Comparison of ENCODE assay signal across 8 cellular contexts in the genomic region with DNA sequence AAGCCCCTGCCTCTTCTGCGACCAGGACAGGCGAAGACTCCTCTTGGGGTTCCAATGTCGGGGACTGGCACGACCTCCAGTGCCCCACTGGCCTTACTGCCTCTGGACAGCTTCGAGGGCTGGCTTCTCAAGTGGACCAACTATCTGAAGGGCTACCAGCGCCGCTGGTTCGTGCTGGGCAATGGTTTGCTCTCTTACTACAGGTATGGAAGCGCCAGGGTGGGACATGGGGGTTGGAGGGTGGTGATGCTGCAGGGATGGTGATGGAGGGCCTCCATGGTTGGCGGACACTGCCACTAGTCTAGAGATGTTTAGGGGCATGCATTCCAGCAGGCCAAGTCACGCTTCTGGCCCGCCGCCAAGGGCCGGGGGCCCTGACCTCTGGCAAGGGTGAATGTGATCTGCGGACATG. TPM values are rescaled to one million over a fixed set of nuclear protein-coding genes. Genes with fewer than 3 reads are reported as not detected.
DNase-seq lines count a peak whose midpoint lies in the region; ATAC-seq and TF ChIP-seq lines count a peak whose summit lies in the region.

No MANE protein-coding gene starts in this region.

- peak overlapping the region; percentile 79 for H3K4me3 ChIP-seq in coronary artery
- peak overlapping the region; percentile 32 for H3K4me3 ChIP-seq in mucosa of descending colon
- peak overlapping the region; percentile 50 for H3K4me3 ChIP-seq in upper lobe of right lung

- intact Hi-C loops in mucosa of descending colon (cut with DNase I, micrococcal nuclease): no loop called here
- intact Hi-C loops in upper lobe of right lung (cut with DNase I): no loop called here

- H3K36me3 Mint-ChIP-seq in activated naive CD4-positive, alpha-beta T cell treated with anti-CD3 and anti-CD28 coated beads, Interleukin-2, amount 50 U/mL, for 24 hours: no peaks in the 10 kb centered on the region

- H3K4me1 ChIP-seq in mucosa of descending colon (ENCODE audit: low read depth): peaks cover 12% of the 10 kb centered on the region
- H3K4me1 ChIP-seq in upper lobe of right lung: peaks cover 5% of the 10 kb centered on the region

- no peaks in the 10 kb centered on the region for H3K27me3 ChIP-seq in upper lobe of right lung

- DNase-seq in activated naive CD4-positive, alpha-beta T cell treated with anti-CD3 and anti-CD28 coated beads, Interleukin-2, amount 50 U/mL, for 16 hours: no peak
- DNase-seq in coronary artery (ENCODE audit: low spot score) (no peak), mucosa of descending colon (peak in 1 of 3 donors; percentile 39), upper lobe of right lung (no peak), cerebellar nuclear complex (lab: John Stamatoyannopoulos, UW) (no peak), NCI-H1105 treated with DMSO at 0.1 percent for 48 hours (lab: John Stamatoyannopoulos, UW) (no peak)

- H3K4me3 Mint-ChIP-seq in activated naive CD4-positive, alpha-beta T cell treated with anti-CD3 and anti-CD28 coated beads, Interleukin-2, amount 50 U/mL, for 24 hours: peak overlapping the region; percentile 79

- no peak overlapping the region for H3K27ac ChIP-seq in coronary artery
- no peak overlapping the region for H3K27ac ChIP-seq in upper lobe of right lung

- no peaks in the 10 kb centered on the region for H3K9me3 Mint-ChIP-seq in activated naive CD4-positive, alpha-beta T cell treated with anti-CD3 and anti-CD28 coated beads, Interleukin-2, amount 50 U/mL, for 24 hours

- H3K27ac Mint-ChIP-seq in activated naive CD4-positive, alpha-beta T cell treated with anti-CD3 and anti-CD28 coated beads, Interleukin-2, amount 50 U/mL, for 24 hours: peak overlapping the region; percentile 17

- H3K4me1 Mint-ChIP-seq in activated naive CD4-positive, alpha-beta T cell treated with anti-CD3 and anti-CD28 coated beads, Interleukin-2, amount 50 U/mL, for 24 hours: peaks cover 19% of the 10 kb centered on the region

- H3K9me3 ChIP-seq in mucosa of descending colon (no peaks in the 10 kb centered on the region), upper lobe of right lung (no peaks in the 10 kb centered on the region)

- ATAC-seq in mucosa of descending colon (no peak), upper lobe of right lung (peak; percentile 23), HG03469 (IDR thresholded peaks at IDR 0.05; ENCODE audit: unreplicated experiment) (no peak)

- H3K27me3 Mint-ChIP-seq in activated naive CD4-positive, alpha-beta T cell treated with anti-CD3 and anti-CD28 coated beads, Interleukin-2, amount 50 U/mL, for 24 hours: peaks cover 2% of the 10 kb centered on the region

- no peak for TF ChIP-seq CTCF in coronary artery (IDR thresholded peaks at IDR 0.05)
- no peak for TF ChIP-seq CTCF in mucosa of descending colon (IDR thresholded peaks at IDR 0.05)
- no peak for TF ChIP-seq CTCF in upper lobe of right lung (IDR thresholded peaks at IDR 0.05)

- H3K36me3 ChIP-seq in mucosa of descending colon (ENCODE audit: low read depth): no peaks in the 10 kb centered on the region
- H3K36me3 ChIP-seq in upper lobe of right lung: no peaks in the 10 kb centered on the region

RNA-seq across cellular contexts. Expression of a gene that starts 0.7 kb away (rescaled TPM):
- 1 to 10 TPM; 2.9 to 5.3 (median 3.4) TPM for total RNA-seq in mucosa of descending colon
- total RNA-seq in upper lobe of right lung: 6.0 TPM

RNA-seq across cellular contexts. Expression of a gene that starts 27.7 kb away (rescaled TPM):
- 10 to 100 TPM; 16.2 to 21.6 (median 16.3) TPM for total RNA-seq in mucosa of descending colon
- total RNA-seq in upper lobe of right lung: 19.3 TPM

RNA-seq across cellular contexts. Expression of a gene that starts 59.8 kb away (rescaled TPM):
- total RNA-seq in mucosa of descending colon (1 to 10 TPM; 5.0 to 8.5 (median 7.6) TPM), upper lobe of right lung (2.9 TPM)
